In the genomic region with DNA sequence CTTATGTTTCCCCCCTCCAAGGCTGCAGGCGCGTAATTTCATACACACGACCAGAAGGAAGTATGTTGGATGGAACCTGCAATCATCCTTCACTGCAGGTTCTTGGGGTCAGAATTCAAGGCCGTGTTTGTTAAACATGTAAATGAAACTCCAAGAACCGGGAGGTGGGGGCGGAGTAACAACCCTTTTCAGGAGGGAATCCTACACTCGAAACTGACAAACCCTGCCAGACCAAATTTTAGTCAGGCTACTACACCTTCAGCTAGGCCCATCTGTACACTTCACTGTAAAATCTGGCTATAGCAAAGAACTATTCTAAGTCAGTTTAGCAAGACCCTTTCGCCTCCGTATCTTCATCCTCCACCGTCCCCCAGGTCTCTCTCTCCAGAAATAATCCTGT, we compare ENCODE assay signal across 8 cellular contexts. TPM values are rescaled to one million over a fixed set of nuclear protein-coding genes. Genes with fewer than 3 reads are reported as not detected.
DNase-seq lines count a peak whose midpoint lies in the region; ATAC-seq and TF ChIP-seq lines count a peak whose summit lies in the region.

No MANE protein-coding gene starts in this region.

- H3K4me1 ChIP-seq in PC-9 (replicated peaks; ENCODE audit: insufficient read depth) (peaks cover 11% of the 10 kb centered on the region; the same call in 1 of the 2 replicates), sigmoid colon (peaks cover 0 to 15% (median 11%) of the 10 kb centered on the region in 4 donors)

- H3K4me2 ChIP-seq in PC-9, result peak overlapping the region; percentile 92

- no peak for TF ChIP-seq EP300 in sigmoid colon (IDR thresholded peaks at IDR 0.05)

- CTCF ChIA-PET in PC-9 (lab: Charles Lee), result no interaction called here

- peak overlapping the region; percentile 81 for H3K4me3 ChIP-seq in GM12864 (ENCODE audit: low read depth, low read length)
- peak overlapping the region; percentile 60 for H3K4me3 ChIP-seq in PC-9
- peak overlapping the region in 3 of 4 donors; percentile 92 to 97 (median 96) for H3K4me3 ChIP-seq in sigmoid colon

- POLR2A ChIA-PET in PC-9 (lab: Charles Lee; ENCODE audit: unreplicated experiment), result no interaction called here

- DNase-seq in GM12864 (ENCODE audit: low read depth), result no peak
- no peak for DNase-seq in PC-9
- DNase-seq in fibroblast of peridontal ligament (ENCODE audit: extremely low read depth), result peak; percentile 2
- DNase-seq in sigmoid colon, result no peak
- no peak for DNase-seq in central memory CD4-positive, alpha-beta T cell
- no peak for DNase-seq in SW480 (ENCODE audit: low spot score)
- DNase-seq in erythroblast (lab: John Stamatoyannopoulos, UW), result no peak

- TF ChIP-seq CTCF in GM12864 (IDR thresholded peaks at IDR 0.05; ENCODE audit: low read depth, low read length, missing control alignments), result no peak
- TF ChIP-seq CTCF in PC-9 (conservative IDR thresholded peaks at IDR 0.05), result no peak
- no peak for TF ChIP-seq CTCF in sigmoid colon (IDR thresholded peaks at IDR 0.05)

- H3K9me3 ChIP-seq in PC-9 (ENCODE audit: insufficient read depth, low read depth) (peaks cover 23% of the 10 kb centered on the region), sigmoid colon (no peaks in the 10 kb centered on the region)

- no peak for TF ChIP-seq POLR2A in sigmoid colon (IDR thresholded peaks at IDR 0.05)
- no peak for TF ChIP-seq POLR2A in erythroblast (IDR thresholded peaks at IDR 0.05; ENCODE audit: low read length)

- ATAC-seq in GM21825 (IDR thresholded peaks at IDR 0.05; ENCODE audit: unreplicated experiment), result no peak

- no peaks in the 10 kb centered on the region for H4K20me1 ChIP-seq in PC-9 (ENCODE audit: insufficient read depth)

- WGBS in sigmoid colon, 2 donors, result 26 to 59% methylated on average over 10 of the region's 10 CpGs

- H3K27me3 ChIP-seq in PC-9 (ENCODE audit: insufficient read depth, low read depth), result no peaks in the 10 kb centered on the region
- no peaks in the 10 kb centered on the region for H3K27me3 ChIP-seq in sigmoid colon

- peaks cover 14% of the 10 kb centered on the region for H3K79me2 ChIP-seq in PC-9 (ENCODE audit: low read depth)

- no peaks in the 10 kb centered on the region for H3K9me2 ChIP-seq in PC-9 (ENCODE audit: insufficient read depth)

- H3F3A ChIP-seq in PC-9 (ENCODE audit: insufficient read depth, low read depth), result 0 out of 2 replicates have a peak, but pooled peaks cover 4% of the 10 kb centered on the region

- H3K36me3 ChIP-seq in PC-9 (ENCODE audit: low read depth), result peaks cover 5% of the 10 kb centered on the region; the same call in 1 of the 2 replicates
- peaks cover 0 to 9% (median 3%) of the 10 kb centered on the region in 4 donors for H3K36me3 ChIP-seq in sigmoid colon

- peak overlapping the region; percentile 98 for H2AFZ ChIP-seq in PC-9

- BruUV-seq in PC-9 (replicated peaks; lab: Mats Ljungman, UMichigan), result no TSS peak

- H3K27ac ChIP-seq in PC-9 (no peak overlapping the region), sigmoid colon (peak overlapping the region in 3 of 4 donors; percentile 84 to 92 (median 87))

- intact Hi-C loops in PC-9 (cut with micrococcal nuclease; ENCODE audit: unreplicated experiment) (loop anchor here (2.0 kb wide), 1 partner anchor 60 kb away; a partner anchor contains a TSS), sigmoid colon (cut with DNase I) (loop anchor here (2.0 kb wide), 2 partner anchors 26 to 250 kb away; a partner anchor contains a TSS)

RNA-seq across cellular contexts. Expression of a gene that starts 1.2 kb away (rescaled TPM):
- total RNA-seq in PC-9 (2021) (10.6 and 12.5 TPM in 2 replicates), sigmoid colon (1 to 10 TPM; 3.7 to 7.2 (median 4.8) TPM)
- polyA plus RNA-seq in sigmoid colon, result 1 to 10 TPM in 1 of 3 donors, under 1 TPM in 2; 0.60 to 2.6 (median 0.92) TPM
